In genomic region chr1:171243878-171244277, GRCh38 we compare ENCODE assay signal across 31 cellular contexts.
"Had no signal": no experiment of that assay in that cellular context is flagged by ENCODE, and none has a peak within 500 bp of the region (broad histone marks: within the 10 kb centered on the region; RNA-seq: fewer than 3 reads in every experiment).

No MANE protein-coding gene starts in this region.

- H3K4me3 ChIP-seq: adrenal gland, ascending aorta, body of pancreas, breast epithelium, cardiac muscle cell had no signal

- H3K27ac ChIP-seq: adrenal gland, ascending aorta, body of pancreas, brain microvascular endothelial cell, breast epithelium, cardiac muscle cell had no signal

- H3K4me1 ChIP-seq: adrenal gland, ascending aorta, body of pancreas, breast epithelium had no signal

- H3K9me3 ChIP-seq: adrenal gland, body of pancreas had no signal

- H3K36me3 ChIP-seq: adrenal gland, ascending aorta, brain microvascular endothelial cell, breast epithelium, cardiac muscle cell had no signal

- ATAC-seq: activated naive CD4-positive, alpha-beta T cell treated with anti-CD3 and anti-CD28 coated beads, Interleukin-2, amount 50 U/mL, for 72 hours; activated naive CD8-positive, alpha-beta T cell treated with anti-CD3 and anti-CD28 coated beads, Interleukin-2, amount 50 U/mL, for 24 hours; activated T-cell treated with anti-CD3 and anti-CD28 coated beads, Interleukin-2, amount 50 U/mL, for 4 hours; activated T-cell treated with anti-CD3 and anti-CD28 coated beads, Interleukin-2, amount 50 U/mL, for 72 hours; activated T-helper 17 cell treated with anti-CD3 and anti-CD28 coated beads, Interleukin-2, amount 50 U/mL, for 72 hours; body of pancreas had no signal

- H3K27me3 ChIP-seq: adrenal gland, ascending aorta, body of pancreas, brain microvascular endothelial cell, breast epithelium had no signal

- DNase-seq: activated effector memory CD4-positive, alpha-beta T cell treated with anti-CD3 and anti-CD28 coated beads, Interleukin-2, amount 50 U/mL, for 16 hours; activated effector memory CD4-positive, alpha-beta T cell treated with Interleukin-2 at 50 U/mL for 16 hours; activated gamma-delta T cell; activated gamma-delta T cell treated with Interleukin-2 at 50 U/mL for 16 hours; activated naive CD4-positive, alpha-beta T cell; activated naive CD4-positive, alpha-beta T cell treated with anti-CD3 and anti-CD28 coated beads for 36 hours; activated naive CD4-positive, alpha-beta T cell treated with anti-CD3 and anti-CD28 coated beads, Interleukin-2, amount 10 ng/mL, durations not matched to agents 7 days and 5 days; activated naive CD4-positive, alpha-beta T cell treated with anti-CD3 and anti-CD28 coated beads, Interleukin-2, amount 50 U/mL, for 16 hours; activated naive CD4-positive, alpha-beta T cell treated with Interleukin-2 at 50 U/mL for 16 hours; activated naive CD8-positive, alpha-beta T cell treated with anti-CD3 and anti-CD28 coated beads for 36 hours; activated naive CD8-positive, alpha-beta T cell treated with anti-CD3 and anti-CD28 coated beads, Interleukin-2, amount 10 ng/mL, durations not matched to agents 7 days and 5 days; activated naive CD8-positive, alpha-beta T cell treated with anti-CD3 and anti-CD28 coated beads, Interleukin-2, amount 50 U/mL, for 24 hours; activated T-cell treated with anti-CD3 and anti-CD28 coated beads, Interleukin-2, amount 50 U/mL, for 24 hours; activated T-cell treated with anti-CD3 and anti-CD28 coated beads, Interleukin-2, amount 50 U/mL, for 4 hours; activated T-cell treated with anti-CD3 and anti-CD28 coated beads, Interleukin-2, amount 50 U/mL, for 48 hours; activated T-cell treated with anti-CD3 and anti-CD28 coated beads, Interleukin-2, amount 50 U/mL, for 72 hours; adrenal gland; amniotic stem cell; amygdala; anterior cingulate cortex; aorta; body of pancreas; brain microvascular endothelial cell; caudate nucleus; central memory CD4-positive, alpha-beta T cell; cerebellar nuclear complex had no signal
